1 cellular context compared by ENCODE assay signal in the genomic region with DNA sequence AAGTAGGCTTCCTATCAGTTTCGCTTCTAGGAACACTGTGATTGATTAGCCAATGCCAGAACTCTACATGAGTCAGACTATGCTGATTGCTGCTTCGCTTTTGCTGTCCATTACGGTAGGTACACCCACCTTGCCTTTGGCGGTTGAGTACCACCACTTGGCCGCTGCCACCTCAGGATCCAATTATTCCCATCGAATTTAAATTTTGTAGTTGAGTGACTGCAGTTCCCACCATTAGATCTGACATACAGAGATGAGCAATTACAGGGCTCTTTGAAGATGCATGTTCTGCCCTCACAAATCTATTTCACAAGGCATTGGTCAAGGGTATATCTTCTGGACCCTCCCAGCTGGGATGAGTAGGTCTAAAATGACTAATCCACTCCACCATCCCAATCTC. TPM values are rescaled to one million over a fixed set of nuclear protein-coding genes. Genes with fewer than 3 reads are reported as not detected.
"Had no signal": no experiment of that assay in that cellular context is flagged by ENCODE, and none has a peak within 500 bp of the region (broad histone marks: within the 10 kb centered on the region; RNA-seq: fewer than 3 reads in every experiment).

No MANE protein-coding gene starts in this region.

RNA-seq across cellular contexts. Expression of a gene that starts 43.3 kb away (rescaled TPM):
- total RNA-seq: G401 had no signal
